Comparison of ENCODE assay signal across 18 cellular contexts in genomic region chr12:52521175-52521574, GRCh38. TPM values are rescaled to one million over a fixed set of nuclear protein-coding genes. Genes with fewer than 3 reads are reported as not detected.
DNase-seq lines count a peak whose midpoint lies in the region; ATAC-seq and TF ChIP-seq lines count a peak whose summit lies in the region.
"Had no signal": no experiment of that assay in that cellular context is flagged by ENCODE, and none has a peak within 500 bp of the region (broad histone marks: within the 10 kb centered on the region; RNA-seq: fewer than 3 reads in every experiment).

No MANE protein-coding gene starts in this region.

- no peak for TF ChIP-seq CTCF in coronary artery (IDR thresholded peaks at IDR 0.05)

- H3K27me3 Mint-ChIP-seq in natural killer cell treated with Interleukin-12 subunit alpha and Interleukin-12 subunit beta and Interleukin-15 and Interleukin-18, amount 100 ng/mL, for 72 hours: peaks cover 0 to 2% of the 10 kb centered on the region in 2 donors

- no peak overlapping the region for H3K27ac Mint-ChIP-seq in natural killer cell treated with Interleukin-12 subunit alpha and Interleukin-12 subunit beta and Interleukin-15 and Interleukin-18, amount 100 ng/mL, for 72 hours

- 65 to 68% methylated on average over 10 of the region's 10 CpGs for WGBS in aorta, 2 donors

- no peak for TF ChIP-seq POLR2A in erythroblast (IDR thresholded peaks at IDR 0.05; ENCODE audit: low read length)

- intact Hi-C loops in aorta (cut with DNase I): no loop called here

- H3K4me3 ChIP-seq in coronary artery: no peak overlapping the region
- H3K4me3 ChIP-seq in aorta (ENCODE audit: low read length in 2 of 2): no peak overlapping the region
- H3K4me3 ChIP-seq: uterus had no signal

- no peak overlapping the region for H3K4me3 Mint-ChIP-seq in natural killer cell treated with Interleukin-12 subunit alpha and Interleukin-12 subunit beta and Interleukin-15 and Interleukin-18, amount 100 ng/mL, for 72 hours
- H3K4me3 Mint-ChIP-seq: neural crest cell had no signal

- no peak for ATAC-seq in natural killer cell treated with Interleukin-12 subunit alpha and Interleukin-12 subunit beta and Interleukin-15 and Interleukin-18, amount 100 ng/mL, for 72 hours
- ATAC-seq in GM21515 (IDR thresholded peaks at IDR 0.05; ENCODE audit: unreplicated experiment) (no peak), aorta (ENCODE audit: low FRiP score) (no peak)

- H3K36me3 Mint-ChIP-seq in natural killer cell treated with Interleukin-12 subunit alpha and Interleukin-12 subunit beta and Interleukin-15 and Interleukin-18, amount 100 ng/mL, for 72 hours: no peaks in the 10 kb centered on the region

- H3K9me3 ChIP-seq in aorta (ENCODE audit: control insufficient read depth, low read length): no peaks in the 10 kb centered on the region
- H3K9me3 ChIP-seq: uterus had no signal

- H3K4me1 Mint-ChIP-seq in natural killer cell treated with Interleukin-12 subunit alpha and Interleukin-12 subunit beta and Interleukin-15 and Interleukin-18, amount 100 ng/mL, for 72 hours (ENCODE audit: low read depth in 2 of 2): peaks cover 3 to 11% of the 10 kb centered on the region in 2 donors
- H3K4me1 Mint-ChIP-seq: neural crest cell had no signal

- H3K36me3 ChIP-seq in aorta (ENCODE audit: control insufficient read depth in 1 of 2, insufficient read depth in 2 of 2, low read length in 1 of 2): no peaks in the 10 kb centered on the region
- H3K36me3 ChIP-seq: uterus had no signal

- H3K4me1 ChIP-seq in aorta (ENCODE audit: control insufficient read depth in 1 of 2, insufficient read depth in 2 of 2, low read length in 2 of 2): no peaks in the 10 kb centered on the region
- H3K4me1 ChIP-seq: uterus had no signal

- no peaks in the 10 kb centered on the region for H3K9me3 Mint-ChIP-seq in natural killer cell treated with Interleukin-12 subunit alpha and Interleukin-12 subunit beta and Interleukin-15 and Interleukin-18, amount 100 ng/mL, for 72 hours
- H3K9me3 Mint-ChIP-seq: neural crest cell had no signal

- H3K27ac ChIP-seq in coronary artery: no peak overlapping the region
- no peak overlapping the region for H3K27ac ChIP-seq in substantia nigra (ENCODE audit: low read depth, low read length, poor library complexity, severe bottlenecking)
- peak overlapping the region in 1 of 2 donors; percentile 23 for H3K27ac ChIP-seq in aorta (ENCODE audit: low read depth in 1 of 2, low read length in 2 of 2)
- H3K27ac ChIP-seq: uterus had no signal

- peak; percentile 3 for DNase-seq in AG20443 (ENCODE audit: low spot score)
- peak; percentile 82 for DNase-seq in M059J (ENCODE audit: low read depth)
- peak; percentile 59 for DNase-seq in coronary artery (ENCODE audit: low spot score)
- DNase-seq in natural killer cell treated with Interleukin-12 subunit alpha and Interleukin-12 subunit beta and Interleukin-15 and Interleukin-18, amount 100 ng/mL, for 72 hours (ENCODE audit: low spot score): peak; percentile 22
- no peak for DNase-seq in substantia nigra (lab: John Stamatoyannopoulos, UW)
- no peak for DNase-seq in erythroblast (lab: John Stamatoyannopoulos, UW)
- no peak for DNase-seq in aorta
- DNase-seq: activated T-cell treated with anti-CD3 and anti-CD28 coated beads for 4 hours; DND-41; IMR-90; kidney glomerular epithelial cell; NCI-H146; NCI-H82; stimulated activated CD4-positive, alpha-beta T cell treated with anti-CD3 and anti-CD28 coated beads, Interleukin-12 subunit alpha, Interleukin-12 subunit beta, amount 100 ng/mL, for 4 hours; uterus had no signal

- no peaks in the 10 kb centered on the region for H3K27me3 ChIP-seq in aorta (ENCODE audit: control insufficient read depth in 1 of 2, insufficient read depth in 2 of 2, low read length in 1 of 2)
- H3K27me3 ChIP-seq: uterus had no signal

RNA-seq across cellular contexts. Expression of gene KRT5, which starts 1.0 kb away (rescaled TPM):
- not detected in 2 replicates for total RNA-seq in M059J (2014; rRNA removed; shearing (Covaris generic))
- total RNA-seq in natural killer cell treated with Interleukin-12 subunit alpha and Interleukin-12 subunit beta and Interleukin-15 and Interleukin-18, amount 100 ng/mL, for 72 hours: not detected
- under 1 TPM in 1 of 2 donors, not detected in 1; 0.87 TPM for total RNA-seq in aorta
- polyA plus RNA-seq in aorta: 1 to 10 TPM; 1.4 to 2.4 TPM
- total RNA-seq: IMR-90, neural crest cell had no signal
- polyA plus RNA-seq: IMR-90 had no signal

RNA-seq across cellular contexts. Expression of gene KRT6A, which starts 28.1 kb away (rescaled TPM):
- not detected in 2 replicates for total RNA-seq in M059J (2014; rRNA removed; shearing (Covaris generic))
- not detected for total RNA-seq in natural killer cell treated with Interleukin-12 subunit alpha and Interleukin-12 subunit beta and Interleukin-15 and Interleukin-18, amount 100 ng/mL, for 72 hours
- total RNA-seq in aorta: not detected
- 1 to 10 TPM in 1 of 2 donors, under 1 TPM in 1; 0.38 to 1.8 TPM for polyA plus RNA-seq in aorta
- total RNA-seq: IMR-90, neural crest cell had no signal
- polyA plus RNA-seq: IMR-90 had no signal

RNA-seq across cellular contexts. Expression of gene KRT71, which starts 31.8 kb away (rescaled TPM):
- not detected in 2 replicates for total RNA-seq in M059J (2014; rRNA removed; shearing (Covaris generic))
- total RNA-seq in natural killer cell treated with Interleukin-12 subunit alpha and Interleukin-12 subunit beta and Interleukin-15 and Interleukin-18, amount 100 ng/mL, for 72 hours: not detected
- total RNA-seq in aorta: not detected
- not detected for polyA plus RNA-seq in aorta
- total RNA-seq: IMR-90, neural crest cell, uterus had no signal
- polyA plus RNA-seq: adipose tissue, IMR-90 had no signal

RNA-seq across cellular contexts. Expression of gene KRT6C, which starts 47.6 kb away (rescaled TPM):
- not detected in 2 replicates for total RNA-seq in M059J (2014; rRNA removed; shearing (Covaris generic))
- total RNA-seq in natural killer cell treated with Interleukin-12 subunit alpha and Interleukin-12 subunit beta and Interleukin-15 and Interleukin-18, amount 100 ng/mL, for 72 hours: not detected
- total RNA-seq in aorta: not detected
- polyA plus RNA-seq in aorta: under 1 TPM; 0.08 to 0.25 TPM
- total RNA-seq: IMR-90, neural crest cell had no signal
- polyA plus RNA-seq: IMR-90 had no signal

RNA-seq across cellular contexts. Expression of gene KRT74, which starts 52.5 kb away (rescaled TPM):
- not detected in 2 replicates for total RNA-seq in M059J (2014; rRNA removed; shearing (Covaris generic))
- not detected for total RNA-seq in natural killer cell treated with Interleukin-12 subunit alpha and Interleukin-12 subunit beta and Interleukin-15 and Interleukin-18, amount 100 ng/mL, for 72 hours
- total RNA-seq in aorta: not detected
- not detected for polyA plus RNA-seq in aorta
- total RNA-seq: IMR-90, neural crest cell, uterus had no signal
- polyA plus RNA-seq: adipose tissue, IMR-90 had no signal

Comparison
In these comparisons a context has a peak if more than half of its experiments do, and no peak if none do; other contexts are left out.
1. DNase-seq: peak in AG20443 (single experiment), M059J (single experiment), coronary artery (single experiment) and natural killer cell treated with Interleukin-12 subunit alpha and Interleukin-12 subunit beta and Interleukin-15 and Interleukin-18, amount 100 ng/mL, for 72 hours (single experiment); none in substantia nigra (0 of 49), erythroblast (0 of 2) and aorta (0 of 2).